ENCODE assay signal across 22 cellular contexts in the genomic region with DNA sequence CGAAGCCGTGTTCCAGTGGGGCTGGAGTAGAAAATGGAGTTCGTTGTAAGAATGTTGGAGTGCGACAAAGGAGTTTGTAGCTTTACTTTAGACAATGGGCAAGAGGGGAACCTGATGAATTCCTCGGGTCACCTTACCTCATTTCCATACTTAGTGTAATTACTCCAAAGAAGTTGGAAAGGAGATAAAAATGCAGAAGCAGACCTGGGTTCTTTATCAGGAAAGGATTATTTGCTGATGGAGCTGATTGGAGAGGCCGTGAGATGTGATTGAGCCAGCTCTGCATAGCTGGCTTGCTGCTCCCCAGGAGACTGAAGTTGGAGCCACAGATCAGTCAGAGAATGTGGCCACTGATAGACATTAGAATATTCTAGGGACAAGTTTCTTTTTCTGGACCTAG. TPM values are rescaled to one million over a fixed set of nuclear protein-coding genes. Genes with fewer than 3 reads are reported as not detected.
DNase-seq lines count a peak whose midpoint lies in the region; ATAC-seq, FAIRE-seq and TF ChIP-seq lines count a peak whose summit lies in the region.
"Had no signal": no experiment of that assay in that cellular context is flagged by ENCODE, and none has a peak within 500 bp of the region (broad histone marks: within the 10 kb centered on the region; RNA-seq: fewer than 3 reads in every experiment).

No MANE protein-coding gene starts in this region.

- POLR2A ChIA-PET in HepG2 (lab: Yijun Ruan, JAX): no interaction called here

- no peak for TF ChIP-seq POLR2A in HepG2 (IDR thresholded peaks at IDR 0.05; ENCODE audit: insufficient read depth in 1 of 2, low read depth in 2 of 2, low read length in 2 of 2)
- no peak for TF ChIP-seq POLR2A in right lobe of liver (IDR thresholded peaks at IDR 0.05)

- H3K27ac ChIP-seq in HepG2 (ENCODE audit: extremely low read length, insufficient read depth, low read length) (no peak overlapping the region), right lobe of liver (no peak overlapping the region), H9 (ENCODE audit: insufficient read length, low read depth, low read length) (no peak overlapping the region)
- H3K27ac ChIP-seq: 22Rv1; BLaER1 treated with 17β-estradiol and CSF1 and Interleukin-3, amounts not matched to agents 10 nM and 100 nM had no signal

- H3K9ac ChIP-seq in HepG2 (ENCODE audit: insufficient read depth, low read depth, low read length): no peak overlapping the region
- no peak overlapping the region for H3K9ac ChIP-seq in H9 (ENCODE audit: extremely low read depth, insufficient read length, low read length)
- H3K9ac ChIP-seq: BLaER1 treated with 17β-estradiol and CSF1 and Interleukin-3, amounts not matched to agents 10 nM and 100 nM had no signal

- in situ Hi-C loops in HepG2 (cut with HindIII; ENCODE audit: extremely low pct_ligation_motif_present, low pct_unique_long_range_greater_than_20kb): no loop called here

- no peak overlapping the region for H2BK20ac ChIP-seq in H9 (ENCODE audit: low read depth, low read length, poor library complexity, severe bottlenecking)

- no peak for TF ChIP-seq RAD21 in HepG2 (CRISPR knock-in tag; IDR thresholded peaks at IDR 0.05)

- H3K4me3 ChIP-seq in HepG2 (replicated peaks in 1 of 3; ENCODE audit: insufficient read depth in 1 of 3, low read depth in 2 of 3, low read length in 3 of 3) (no peak overlapping the region), right lobe of liver (no peak overlapping the region)
- H3K4me3 ChIP-seq: BLaER1 treated with 17β-estradiol and CSF1 and Interleukin-3, amounts not matched to agents 10 nM and 100 nM; HAP-1 had no signal

- H3K23me2 ChIP-seq in H9 (ENCODE audit: insufficient read length, low read depth, low read length, poor library complexity, severe bottlenecking): no peaks in the 10 kb centered on the region

- BruUV-seq in HepG2 (replicated peaks; lab: Mats Ljungman, UMichigan): no TSS peak

- ATAC-seq in HepG2 (peak; percentile 38; the same call in 2 of the 3 replicates), right lobe of liver (no peak), left lobe of liver (no peak)

- no peak for FAIRE-seq in HepG2 (lab: Jason Lieb, UNC)
- FAIRE-seq: A204.1, D721Med, GM12891, GM18507 had no signal

- WGBS in HepG2 (ENCODE audit: low lambda C conversion rate): 61% methylated on average over 6 of the region's 6 CpGs
- WGBS in right lobe of liver (ENCODE audit: insufficient coverage, low coverage, low lambda C conversion rate, missing lambda C conversion rate): 91% methylated on average over 4 of the region's 6 CpGs
- no CpG with 5 or more reads among the region's 6 CpGs for WGBS in H9 (ENCODE audit: extremely low coverage, insufficient read length, low lambda C conversion rate)

- peaks cover 12% of the 10 kb centered on the region for H3K4me1 Mint-ChIP-seq in neural crest cell
- peaks cover 0 to 3% of the 10 kb centered on the region in 2 experiments; a peak in 1 of 4 replicates for H3K4me1 Mint-ChIP-seq in H9
- H3K4me1 Mint-ChIP-seq: CD8-positive, alpha-beta memory T cell had no signal

- H3T11ph ChIP-seq in H9 (ENCODE audit: low read length): no peak overlapping the region

- H3K36me3 ChIP-seq in HepG2 (replicated peaks in 1 of 2; ENCODE audit: control insufficient read depth in 1 of 2, insufficient read depth in 2 of 2, low read length in 2 of 2) (no peaks in the 10 kb centered on the region), right lobe of liver (no peaks in the 10 kb centered on the region)
- H3K36me3 ChIP-seq: BE2C, HAP-1 had no signal

- no peaks in the 10 kb centered on the region for H3K79me1 ChIP-seq in H9 (ENCODE audit: insufficient read depth, low read depth, low read length, poor library complexity, severe bottlenecking)

- CTCF ChIA-PET in HepG2 (lab: Yijun Ruan, JAX; ENCODE audit: low intra/inter-chr PET ratio, low total read pairs): no interaction called here

- H2BK120ac ChIP-seq in H9 (ENCODE audit: low read depth, low read length, poor library complexity, severe bottlenecking): no peak overlapping the region

- no peak overlapping the region for H3K4me3 Mint-ChIP-seq in neural crest cell
- no peak overlapping the region for H3K4me3 Mint-ChIP-seq in H9
- H3K4me3 Mint-ChIP-seq: CD14-positive monocyte; CD4-positive, alpha-beta T cell; CD8-positive, alpha-beta memory T cell; HFFc6 had no signal

- no peak overlapping the region for H2BK5ac ChIP-seq in H9 (ENCODE audit: insufficient read length, low read length)

- H3K56ac ChIP-seq in H9 (ENCODE audit: insufficient read length, low read depth, low read length): no peak overlapping the region

- peaks cover 7% of the 10 kb centered on the region for H3K36me3 Mint-ChIP-seq in neural crest cell (ENCODE audit: low read depth)
- H3K36me3 Mint-ChIP-seq in H9 (ENCODE audit: insufficient read depth in 1 of 3, low read depth in 3 of 3): peaks cover 12 to 25% (median 13%) of the 10 kb centered on the region in 3 experiments
- H3K36me3 Mint-ChIP-seq: CD14-positive monocyte had no signal

- no peak overlapping the region for H4K8ac ChIP-seq in H9 (replicated peaks; ENCODE audit: insufficient read length, low read depth, low read length)

- H3K23ac ChIP-seq in H9 (ENCODE audit: insufficient read length, low read depth, low read length): no peak overlapping the region

- peak overlapping the region; percentile 2 for H3K27ac Mint-ChIP-seq in neural crest cell (ENCODE audit: unreplicated experiment)
- H3K27ac Mint-ChIP-seq in H9: no peak overlapping the region; a peak in 1 of 7 replicates
- H3K27ac Mint-ChIP-seq: CD4-positive, alpha-beta T cell; HFFc6 had no signal

- H3K9me3 ChIP-seq in HepG2 (ENCODE audit: low read length) (no peaks in the 10 kb centered on the region), right lobe of liver (no peaks in the 10 kb centered on the region), H9 (ENCODE audit: control insufficient read depth, low read depth, low read length) (no peaks in the 10 kb centered on the region)
- H3K9me3 ChIP-seq: BE2C had no signal

- H3K27me3 ChIP-seq in HepG2 (ENCODE audit: control insufficient read depth in 1 of 2, insufficient read depth in 2 of 2, low read length in 2 of 2) (no peaks in the 10 kb centered on the region), right lobe of liver (no peaks in the 10 kb centered on the region), H9 (ENCODE audit: insufficient read depth, low read length) (no peaks in the 10 kb centered on the region)
- H3K27me3 ChIP-seq: BE2C; BLaER1 treated with 17β-estradiol and CSF1 and Interleukin-3, amounts not matched to agents 10 nM and 100 nM had no signal

- intact Hi-C loops in HepG2 (cut with micrococcal nuclease; ENCODE audit: unreplicated experiment): no loop called here
- intact Hi-C loops in right lobe of liver (cut with DNase I): no loop called here

- H3K79me2 ChIP-seq in HepG2 (ENCODE audit: insufficient read depth, low read length) (no peaks in the 10 kb centered on the region), H9 (ENCODE audit: insufficient read depth, low read length) (no peaks in the 10 kb centered on the region)

- no peak overlapping the region for H2AK5ac ChIP-seq in H9 (ENCODE audit: insufficient read length, low read length)

- H2BK12ac ChIP-seq in H9 (ENCODE audit: insufficient read length, low read depth, low read length): no peak overlapping the region

- DNase-seq in HepG2 (ENCODE audit: low spot score): no peak
- no peak for DNase-seq in right lobe of liver
- peak; percentile 6 for DNase-seq in left lobe of liver (ENCODE audit: low spot score)
- no peak for DNase-seq in neural crest cell (ENCODE audit: low read depth, low spot score)
- no peak for DNase-seq in MV-4-11 (lab: John Stamatoyannopoulos, UW)
- no peak for DNase-seq in NCI-H2029 treated with DMSO at 0.1 percent for 48 hours (lab: John Stamatoyannopoulos, UW)
- no peak for DNase-seq in H9
- DNase-seq: BE2C; CD4-positive, alpha-beta T cell; CD8-positive, alpha-beta memory T cell; DMS53; DMS79 treated with DMSO at 0.1 percent for 48 hours; GF-D8; HFFc6 had no signal

- H3K4ac ChIP-seq in H9 (ENCODE audit: low read depth, low read length): no peak overlapping the region

- TF ChIP-seq CTCF in HepG2 (CRISPR knock-in tag; IDR thresholded peaks at IDR 0.05) (no peak), right lobe of liver (IDR thresholded peaks at IDR 0.05) (no peak), neural crest cell (conservative IDR thresholded peaks at IDR 0.05) (no peak), H9 (conservative IDR thresholded peaks at IDR 0.05) (no peak)

- peaks cover 3% of the 10 kb centered on the region for H3K9me3 Mint-ChIP-seq in neural crest cell
- peaks cover 15 to 22% of the 10 kb centered on the region in 2 experiments for H3K9me3 Mint-ChIP-seq in H9
- H3K9me3 Mint-ChIP-seq: CD4-positive, alpha-beta T cell; CD8-positive, alpha-beta memory T cell had no signal

- TF ChIP-seq EP300 in HepG2 (IDR thresholded peaks at IDR 0.05; ENCODE audit: low read depth in 2 of 2, low read length in 2 of 2): no peak
- no peak for TF ChIP-seq EP300 in HepG2 (CRISPR knock-in tag; IDR thresholded peaks at IDR 0.05; ENCODE audit: borderline replicate concordance)

- H2AFZ ChIP-seq in HepG2 (ENCODE audit: low read length) (no peak overlapping the region), H9 (ENCODE audit: low read length) (no peak overlapping the region)

- H3K4me2 ChIP-seq in HepG2 (ENCODE audit: low read depth, low read length) (no peak overlapping the region), H9 (ENCODE audit: insufficient read depth, insufficient read length, low read length) (no peak overlapping the region)

- no peak overlapping the region for H4K91ac ChIP-seq in H9 (ENCODE audit: insufficient read length, low read depth, low read length)

- H3K14ac ChIP-seq in H9 (ENCODE audit: insufficient read depth, low read length): no peak overlapping the region

- H3K27me3 Mint-ChIP-seq in neural crest cell (ENCODE audit: low read depth): no peaks in the 10 kb centered on the region
- H3K27me3 Mint-ChIP-seq in H9 (ENCODE audit: low read depth): no peaks in the 10 kb centered on the region
- H3K27me3 Mint-ChIP-seq: CD4-positive, alpha-beta T cell; CD8-positive, alpha-beta memory T cell had no signal

- no peak overlapping the region for H2BK15ac ChIP-seq in H9 (ENCODE audit: low read depth, low read length)

- H4K20me1 ChIP-seq in HepG2 (ENCODE audit: insufficient read depth, low read length) (no peaks in the 10 kb centered on the region), H9 (ENCODE audit: control insufficient read depth, insufficient read depth, insufficient read length) (no peaks in the 10 kb centered on the region)
- H4K20me1 ChIP-seq: BLaER1 treated with 17β-estradiol and CSF1 and Interleukin-3, amounts not matched to agents 10 nM and 100 nM had no signal

- H3K4me1 ChIP-seq in HepG2 (ENCODE audit: insufficient read depth, low read length): peaks cover 19% of the 10 kb centered on the region
- no peaks in the 10 kb centered on the region for H3K4me1 ChIP-seq in right lobe of liver
- no peaks in the 10 kb centered on the region for H3K4me1 ChIP-seq in H9 (ENCODE audit: insufficient read depth, low read length)
- H3K4me1 ChIP-seq: BE2C, HAP-1 had no signal

- H4K5ac ChIP-seq in H9 (ENCODE audit: insufficient read length, low read depth, low read length): no peak overlapping the region

- H3K18ac ChIP-seq in H9 (ENCODE audit: insufficient read length, low read depth, low read length): no peak overlapping the region

RNA-seq across cellular contexts. Expression of gene TBL1XR1, which starts 33.4 kb away (rescaled TPM):
- total RNA-seq in HepG2 (2016; rRNA removed; fragmentation: Illumina TruSeq; extraction: Trizol) (62.5 and 108 TPM in 2 replicates), right lobe of liver (10 to 100 TPM; 32.6 to 80.6 (median 56.2) TPM), left lobe of liver (57.1 TPM), neural crest cell (126 and 153 TPM in 2 replicates), H9 (2021) (170 and 175 TPM in 2 replicates)
- total RNA-seq in HepG2 (2016; cell fraction: cytosol; rRNA removed; fragmentation: Illumina TruSeq; extraction: Trizol; ENCODE audit: low read depth): 10.8 TPM in 2 replicates
- total RNA-seq in HepG2 (2016; cell fraction: insoluble cytoplasmic fraction; rRNA removed; fragmentation: Illumina TruSeq; extraction: Trizol): 67.0 and 111 TPM in 2 replicates
- total RNA-seq in HepG2 (2016; cell fraction: membrane; rRNA removed; fragmentation: Illumina TruSeq; extraction: Trizol): 31.7 and 36.1 TPM in 2 replicates
- 58.6 and 64.8 TPM in 2 replicates for total RNA-seq in HepG2 (2016; cell fraction: nucleus; rRNA removed; fragmentation: Illumina TruSeq; extraction: Trizol)
- polyA plus RNA-seq in HepG2 (2011; rRNA removed): 49.2 and 57.7 TPM in 2 replicates
- polyA plus RNA-seq in HepG2 (2011; cell fraction: cytosol; rRNA removed): 12.2 and 20.2 TPM in 2 replicates
- polyA plus RNA-seq in HepG2 (2011; cell fraction: nucleus; rRNA removed): 20.1 and 30.6 TPM in 2 replicates
- polyA plus RNA-seq in HepG2 (2012): 21.8 and 27.0 TPM in 2 replicates
- polyA plus RNA-seq in HepG2 (2016; cell fraction: cytosol; fragmentation: Illumina TruSeq; extraction: Trizol; ENCODE audit: low read depth): 1.9 and 2.1 TPM in 2 replicates
- polyA plus RNA-seq in HepG2 (2016; cell fraction: insoluble cytoplasmic fraction; fragmentation: Illumina TruSeq; extraction: Trizol; ENCODE audit: low read depth): 38.3 and 42.9 TPM in 2 replicates
- polyA plus RNA-seq in HepG2 (2016; cell fraction: membrane; fragmentation: Illumina TruSeq; extraction: Trizol; ENCODE audit: low read depth): 6.4 and 9.9 TPM in 2 replicates
- polyA plus RNA-seq in HepG2 (2016; cell fraction: nucleus; fragmentation: Illumina TruSeq; extraction: Trizol; ENCODE audit: insufficient read depth, low read depth): 53.4 and 55.7 TPM in 2 replicates
- polyA minus RNA-seq in HepG2 (2011; rRNA and poly(A)+ RNA removed; ENCODE audit: low replicate concordance): 126 and 330 TPM in 2 replicates
- polyA minus RNA-seq in HepG2 (2011; cell fraction: cytosol; rRNA and poly(A)+ RNA removed): 128 and 166 TPM in 2 replicates
- 187 and 199 TPM in 2 replicates for polyA minus RNA-seq in HepG2 (2011; cell fraction: nucleus; rRNA and poly(A)+ RNA removed)
